In genomic region chr5:177303925-177304391, GRCh38 we compare ENCODE assay signal across 7 cellular contexts. TPM values are rescaled to one million over a fixed set of nuclear protein-coding genes. Genes with fewer than 3 reads are reported as not detected.
DNase-seq lines count a peak whose midpoint lies in the region; ATAC-seq and TF ChIP-seq lines count a peak whose summit lies in the region.

No MANE protein-coding gene starts in this region.

- TF ChIP-seq CTCF in Panc1 (IDR thresholded peaks at IDR 0.05), result no peak
- TF ChIP-seq CTCF in esophagus muscularis mucosa (IDR thresholded peaks at IDR 0.05), result no peak
- TF ChIP-seq CTCF in osteocyte (IDR thresholded peaks at IDR 0.05), result no peak

- H3K27me3 Mint-ChIP-seq in osteocyte (ENCODE audit: unreplicated experiment), result no peaks in the 10 kb centered on the region

- DNase-seq in Panc1 (ENCODE audit: low read depth, low spot score) (no peak), esophagus muscularis mucosa (ENCODE audit: extremely low spot score) (no peak), osteocyte (ENCODE audit: extremely low spot score, unreplicated experiment) (no peak), HCEC 1CT (no peak), NCI-H446 (lab: John Stamatoyannopoulos, UW) (no peak), NCI-H2227 treated with DMSO at 0.1 percent for 48 hours (lab: John Stamatoyannopoulos, UW) (no peak)

- H3K27ac ChIP-seq in Panc1 (ENCODE audit: low read length) (peak overlapping the region; percentile 94), esophagus muscularis mucosa (replicated peaks in 1 of 4) (peak overlapping the region; percentile 78 to 90 (median 84))

- H3K4me1 ChIP-seq in Panc1 (ENCODE audit: control insufficient read depth, insufficient read depth, low read length) (peaks cover 34% of the 10 kb centered on the region), esophagus muscularis mucosa (peaks cover 48 to 67% (median 59%) of the 10 kb centered on the region in 4 donors)

- peaks cover 10% of the 10 kb centered on the region for H3K36me3 Mint-ChIP-seq in osteocyte (ENCODE audit: unreplicated experiment)

- peak overlapping the region; percentile 86 for H3K27ac Mint-ChIP-seq in osteocyte (ENCODE audit: unreplicated experiment)

- ATAC-seq in GM21723 (IDR thresholded peaks at IDR 0.05; ENCODE audit: unreplicated experiment) (peak; percentile 12), Panc1 (peak; percentile 0; the same call in 1 of the 2 replicates)

- intact Hi-C loops in Panc1 (cut with micrococcal nuclease; ENCODE audit: unreplicated experiment), result loop anchor here (5.0 kb wide), 1 partner anchor 192 kb away; no protein-coding TSS in a partner anchor
- intact Hi-C loops in esophagus muscularis mucosa (cut with DNase I), result loop anchor here (10.0 kb wide), 1 partner anchor 189 kb away; no protein-coding TSS in a partner anchor

- peaks cover 50% of the 10 kb centered on the region for H3K4me1 Mint-ChIP-seq in osteocyte (ENCODE audit: unreplicated experiment)

- H3K9me3 ChIP-seq in Panc1 (ENCODE audit: control insufficient read depth, insufficient read depth, low read depth, low read length) (no peaks in the 10 kb centered on the region), esophagus muscularis mucosa (no peaks in the 10 kb centered on the region)

- H3K27me3 ChIP-seq in Panc1 (ENCODE audit: control insufficient read depth, insufficient read depth, low read length), result no peaks in the 10 kb centered on the region
- H3K27me3 ChIP-seq in esophagus muscularis mucosa, result no peaks in the 10 kb centered on the region

- TF ChIP-seq EP300 in esophagus muscularis mucosa (IDR thresholded peaks at IDR 0.05), result no peak

- POLR2A ChIA-PET in Panc1 (lab: Charles Lee), result no interaction called here

- WGBS in esophagus muscularis mucosa, result 1% methylated on average over 24 of the region's 25 CpGs

- peak overlapping the region; percentile 93 for H3K4me3 Mint-ChIP-seq in osteocyte (ENCODE audit: unreplicated experiment)

- H3K9me3 Mint-ChIP-seq in osteocyte (ENCODE audit: unreplicated experiment), result no peaks in the 10 kb centered on the region

- TF ChIP-seq POLR2A in esophagus muscularis mucosa (IDR thresholded peaks at IDR 0.05; ENCODE audit: low read depth), result no peak

- CTCF ChIA-PET in Panc1 (lab: Charles Lee), result interaction anchor here (0.6 kb wide), 1 partner anchor 111 kb away, joined by 12 read pairs; no protein-coding TSS in a partner anchor

- H3K36me3 ChIP-seq in Panc1 (ENCODE audit: control insufficient read depth, insufficient read depth, low read length) (no peaks in the 10 kb centered on the region; the same call in none of the 2 replicates), esophagus muscularis mucosa (peaks cover 8 to 34% (median 31%) of the 10 kb centered on the region in 4 donors)

- BruUV-seq in Panc1 (replicated peaks; lab: Mats Ljungman, UMichigan), result no TSS peak

- in situ Hi-C loops in Panc1 (cut with HindIII; ENCODE audit: low pct_unique_long_range_greater_than_20kb, low sequenced_read_pairs), result no loop called here

- H3K4me3 ChIP-seq in Panc1 (ENCODE audit: low read depth in 2 of 2, low read length in 2 of 2) (peak overlapping the region; percentile 81 to 97), esophagus muscularis mucosa (peak overlapping the region; percentile 76 to 99 (median 90))

RNA-seq across cellular contexts. Expression of gene PRELID1, which starts 0.4 kb away (rescaled TPM):
- total RNA-seq in Panc1 (2021; ENCODE audit: unreplicated experiment) (275 TPM), esophagus muscularis mucosa (10 to 100 TPM; 80.6 to 93.6 (median 88.2) TPM), osteocyte (98.8 and 102 TPM in 2 replicates)
- 354 TPM for polyA plus RNA-seq in Panc1 (2012; ENCODE audit: insufficient read length)

RNA-seq across cellular contexts. Expression of gene RAB24, which starts 0.4 kb away (rescaled TPM):
- total RNA-seq in Panc1 (2021; ENCODE audit: unreplicated experiment) (37.2 TPM), esophagus muscularis mucosa (10 to 100 TPM; 20.0 to 35.4 (median 31.1) TPM), osteocyte (47.8 and 49.5 TPM in 2 replicates)
- polyA plus RNA-seq in Panc1 (2012; ENCODE audit: insufficient read length), result 76.4 TPM

RNA-seq across cellular contexts. Expression of gene MXD3, which starts 7.7 kb away (rescaled TPM):
- total RNA-seq in Panc1 (2021; ENCODE audit: unreplicated experiment) (12.0 TPM), esophagus muscularis mucosa (10 to 100 TPM in 1 of 4 donors, 1 to 10 TPM in 3; 2.5 to 11.2 (median 7.9) TPM), osteocyte (10.7 and 11.1 TPM in 2 replicates)
- polyA plus RNA-seq in Panc1 (2012; ENCODE audit: insufficient read length), result 8.1 TPM

RNA-seq across cellular contexts. Expression of gene LMAN2, which starts 47.5 kb away (rescaled TPM):
- total RNA-seq in Panc1 (2021; ENCODE audit: unreplicated experiment), result 140 TPM
- polyA plus RNA-seq in Panc1 (2012; ENCODE audit: insufficient read length), result 275 TPM
- 100 to 1,000 TPM in 3 of 4 donors, 10 to 100 TPM in 1; 95.1 to 168 (median 128) TPM for total RNA-seq in esophagus muscularis mucosa
- total RNA-seq in osteocyte, result 102 and 109 TPM in 2 replicates

RNA-seq across cellular contexts. Expression of gene RGS14, which starts 53.8 kb away (rescaled TPM):
- total RNA-seq in Panc1 (2021; ENCODE audit: unreplicated experiment), result 13.5 TPM
- polyA plus RNA-seq in Panc1 (2012; ENCODE audit: insufficient read length), result 19.1 TPM
- total RNA-seq in esophagus muscularis mucosa, result 10 to 100 TPM in 2 of 4 donors, 1 to 10 TPM in 2; 3.7 to 18.3 (median 11.9) TPM
- total RNA-seq in osteocyte, result 6.2 and 7.4 TPM in 2 replicates
